40 cellular contexts compared by ENCODE assay signal in the genomic region with DNA sequence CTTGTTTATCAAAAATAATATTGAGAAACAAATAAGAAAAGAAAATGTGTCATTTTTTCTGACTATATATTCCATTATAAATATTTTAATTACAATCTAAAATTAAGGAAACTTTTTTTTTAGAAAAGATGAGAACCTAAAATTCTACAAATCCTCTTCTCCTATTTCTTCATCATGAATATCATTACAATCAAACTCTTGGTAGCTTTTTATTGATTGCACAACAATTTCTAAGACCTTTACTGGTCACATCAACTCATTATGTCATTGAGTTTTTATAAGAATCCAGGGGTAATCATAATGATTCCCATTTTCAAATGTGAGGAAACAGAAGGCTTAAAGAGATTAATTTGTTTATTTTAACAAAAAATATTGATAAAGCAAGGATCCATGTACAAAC.
"Had no signal": no experiment of that assay in that cellular context is flagged by ENCODE, and none has a peak within 500 bp of the region (broad histone marks: within the 10 kb centered on the region; RNA-seq: fewer than 3 reads in every experiment).

No MANE protein-coding gene starts in this region.

- DNase-seq: activated effector memory CD4-positive, alpha-beta T cell treated with anti-CD3 and anti-CD28 coated beads, Interleukin-2, amount 50 U/mL, for 16 hours; activated effector memory CD4-positive, alpha-beta T cell treated with Interleukin-2 at 50 U/mL for 16 hours; activated gamma-delta T cell; activated gamma-delta T cell treated with Interleukin-2 at 50 U/mL for 16 hours; activated naive CD4-positive, alpha-beta T cell; activated naive CD4-positive, alpha-beta T cell treated with anti-CD3 and anti-CD28 coated beads for 36 hours; activated naive CD4-positive, alpha-beta T cell treated with anti-CD3 and anti-CD28 coated beads, Interleukin-2, amount 10 ng/mL, durations not matched to agents 7 days and 5 days; activated naive CD4-positive, alpha-beta T cell treated with anti-CD3 and anti-CD28 coated beads, Interleukin-2, amount 50 U/mL, for 16 hours; activated naive CD4-positive, alpha-beta T cell treated with Interleukin-2 at 50 U/mL for 16 hours; activated naive CD8-positive, alpha-beta T cell treated with anti-CD3 and anti-CD28 coated beads for 36 hours; activated naive CD8-positive, alpha-beta T cell treated with anti-CD3 and anti-CD28 coated beads, Interleukin-2, amount 10 ng/mL, durations not matched to agents 7 days and 5 days; activated naive CD8-positive, alpha-beta T cell treated with anti-CD3 and anti-CD28 coated beads, Interleukin-2, amount 50 U/mL, for 24 hours; activated T-cell treated with anti-CD3 and anti-CD28 coated beads, Interleukin-2, amount 50 U/mL, for 1 hour; activated T-cell treated with anti-CD3 and anti-CD28 coated beads, Interleukin-2, amount 50 U/mL, for 24 hours; activated T-cell treated with anti-CD3 and anti-CD28 coated beads, Interleukin-2, amount 50 U/mL, for 4 hours; activated T-cell treated with anti-CD3 and anti-CD28 coated beads, Interleukin-2, amount 50 U/mL, for 48 hours; activated T-cell treated with anti-CD3 and anti-CD28 coated beads, Interleukin-2, amount 50 U/mL, for 72 hours; adrenal gland; amniotic stem cell; amygdala; anterior cingulate cortex; aorta; body of pancreas; brain microvascular endothelial cell; caudate nucleus; central memory CD4-positive, alpha-beta T cell; cerebellar nuclear complex had no signal

- H3K27ac ChIP-seq: adrenal gland, ascending aorta, body of pancreas, brain microvascular endothelial cell, breast epithelium, cardiac muscle cell had no signal

- H3K4me3 ChIP-seq: adrenal gland, ascending aorta, body of pancreas, breast epithelium, cardiac muscle cell had no signal

- H3K27me3 Mint-ChIP-seq: activated naive CD4-positive, alpha-beta T cell treated with anti-CD3 and anti-CD28 coated beads, Interleukin-2, amount 10 ng/mL, durations not matched to agents 7 days and 5 days; activated naive CD4-positive, alpha-beta T cell treated with anti-CD3 and anti-CD28 coated beads, Interleukin-2, amount 50 U/mL, for 24 hours; activated naive CD8-positive, alpha-beta T cell; activated naive CD8-positive, alpha-beta T cell treated with anti-CD3 and anti-CD28 coated beads for 36 hours; activated naive CD8-positive, alpha-beta T cell treated with anti-CD3 and anti-CD28 coated beads, Interleukin-2, amount 10 ng/mL, durations not matched to agents 7 days and 5 days; activated naive CD8-positive, alpha-beta T cell treated with anti-CD3 and anti-CD28 coated beads, Interleukin-2, amount 50 U/mL, for 24 hours; activated T-cell treated with anti-CD3 and anti-CD28 coated beads, Interleukin-2, amount 50 U/mL, for 24 hours; activated T-helper 17 cell treated with anti-CD3 and anti-CD28 coated beads, Interleukin-2, amount 50 U/mL, for 72 hours; brain; central memory CD8-positive, alpha-beta T cell had no signal

- H3K4me3 Mint-ChIP-seq: activated naive CD4-positive, alpha-beta T cell treated with anti-CD3 and anti-CD28 coated beads for 36 hours; activated naive CD4-positive, alpha-beta T cell treated with anti-CD3 and anti-CD28 coated beads, Interleukin-2, amount 10 ng/mL, durations not matched to agents 7 days and 5 days; activated naive CD4-positive, alpha-beta T cell treated with anti-CD3 and anti-CD28 coated beads, Interleukin-2, amount 50 U/mL, for 24 hours; activated naive CD8-positive, alpha-beta T cell; activated naive CD8-positive, alpha-beta T cell treated with anti-CD3 and anti-CD28 coated beads for 36 hours; activated naive CD8-positive, alpha-beta T cell treated with anti-CD3 and anti-CD28 coated beads, Interleukin-2, amount 10 ng/mL, durations not matched to agents 7 days and 5 days; activated naive CD8-positive, alpha-beta T cell treated with anti-CD3 and anti-CD28 coated beads, Interleukin-2, amount 50 U/mL, for 24 hours; activated T-cell treated with anti-CD3 and anti-CD28 coated beads, Interleukin-2, amount 50 U/mL, for 24 hours; activated T-cell treated with anti-CD3 and anti-CD28 coated beads, Interleukin-2, amount 50 U/mL, for 4 hours; activated T-cell treated with anti-CD3 and anti-CD28 coated beads, Interleukin-2, amount 50 U/mL, for 72 hours; activated T-helper 1 cell treated with anti-CD3 and anti-CD28 coated beads, Interleukin-12 subunit alpha, Interleukin-12 subunit beta, Interleukin-2, Interleukin-4 antibody, amounts not matched to agents 30 ng/mL and 10 ng/mL and 1 ng/mL, durations not matched to agents 14 hours and 24 hours and 36 hours; activated T-helper 17 cell treated with anti-CD3 and anti-CD28 coated beads, Interleukin-2, amount 50 U/mL, for 72 hours; brain; central memory CD8-positive, alpha-beta T cell had no signal

- H3K4me1 ChIP-seq: adrenal gland, ascending aorta, body of pancreas, breast epithelium had no signal

- H3K36me3 Mint-ChIP-seq: activated naive CD4-positive, alpha-beta T cell treated with anti-CD3 and anti-CD28 coated beads, Interleukin-2, amount 10 ng/mL, durations not matched to agents 7 days and 5 days; activated naive CD4-positive, alpha-beta T cell treated with anti-CD3 and anti-CD28 coated beads, Interleukin-2, amount 50 U/mL, for 24 hours; activated naive CD4-positive, alpha-beta T cell treated with anti-CD3 and anti-CD28 coated beads, Interleukin-2, amount 50 U/mL, for 72 hours; activated naive CD8-positive, alpha-beta T cell; activated naive CD8-positive, alpha-beta T cell treated with anti-CD3 and anti-CD28 coated beads for 36 hours; activated naive CD8-positive, alpha-beta T cell treated with anti-CD3 and anti-CD28 coated beads, Interleukin-2, amount 10 ng/mL, durations not matched to agents 7 days and 5 days; brain had no signal

- H3K36me3 ChIP-seq: adrenal gland, ascending aorta, brain microvascular endothelial cell, breast epithelium, cardiac muscle cell had no signal

- H3K9me3 ChIP-seq: adrenal gland had no signal

- H3K27ac Mint-ChIP-seq: activated naive CD4-positive, alpha-beta T cell treated with anti-CD3 and anti-CD28 coated beads for 36 hours; activated naive CD4-positive, alpha-beta T cell treated with anti-CD3 and anti-CD28 coated beads, Interleukin-2, amount 10 ng/mL, durations not matched to agents 7 days and 5 days; activated naive CD4-positive, alpha-beta T cell treated with anti-CD3 and anti-CD28 coated beads, Interleukin-2, amount 50 U/mL, for 24 hours; activated naive CD4-positive, alpha-beta T cell treated with anti-CD3 and anti-CD28 coated beads, Interleukin-2, amount 50 U/mL, for 72 hours; activated naive CD8-positive, alpha-beta T cell; activated naive CD8-positive, alpha-beta T cell treated with anti-CD3 and anti-CD28 coated beads for 36 hours; activated naive CD8-positive, alpha-beta T cell treated with anti-CD3 and anti-CD28 coated beads, Interleukin-2, amount 10 ng/mL, durations not matched to agents 7 days and 5 days; activated naive CD8-positive, alpha-beta T cell treated with anti-CD3 and anti-CD28 coated beads, Interleukin-2, amount 50 U/mL, for 24 hours; activated T-cell treated with anti-CD3 and anti-CD28 coated beads, Interleukin-2, amount 50 U/mL, for 24 hours; activated T-cell treated with anti-CD3 and anti-CD28 coated beads, Interleukin-2, amount 50 U/mL, for 72 hours; activated T-helper 1 cell treated with anti-CD3 and anti-CD28 coated beads, Interleukin-12 subunit alpha, Interleukin-12 subunit beta, Interleukin-2, Interleukin-4 antibody, amounts not matched to agents 30 ng/mL and 10 ng/mL and 1 ng/mL, durations not matched to agents 14 hours and 24 hours and 36 hours; activated T-helper 17 cell treated with anti-CD3 and anti-CD28 coated beads, Interleukin-2, amount 50 U/mL, for 72 hours; activated T-helper 2 cell treated with anti-CD3 and anti-CD28 coated beads, Interferon-gamma antibody, Interleukin-2, Interleukin-4, amounts not matched to agents 10 μg/mL and 5 μg/mL and 100 μg/mL, durations not matched to agents 14 hours and 24 hours and 36 hours; brain had no signal

- FAIRE-seq: astrocyte, bronchial epithelial cell had no signal

- ATAC-seq: activated naive CD4-positive, alpha-beta T cell treated with anti-CD3 and anti-CD28 coated beads, Interleukin-2, amount 50 U/mL, for 72 hours; activated naive CD8-positive, alpha-beta T cell treated with anti-CD3 and anti-CD28 coated beads, Interleukin-2, amount 50 U/mL, for 24 hours; activated T-cell treated with anti-CD3 and anti-CD28 coated beads, Interleukin-2, amount 50 U/mL, for 4 hours; activated T-cell treated with anti-CD3 and anti-CD28 coated beads, Interleukin-2, amount 50 U/mL, for 72 hours; activated T-helper 17 cell treated with anti-CD3 and anti-CD28 coated beads, Interleukin-2, amount 50 U/mL, for 72 hours; body of pancreas had no signal

- H3K4me1 Mint-ChIP-seq: activated naive CD4-positive, alpha-beta T cell treated with anti-CD3 and anti-CD28 coated beads, Interleukin-2, amount 10 ng/mL, durations not matched to agents 7 days and 5 days; activated naive CD4-positive, alpha-beta T cell treated with anti-CD3 and anti-CD28 coated beads, Interleukin-2, amount 50 U/mL, for 24 hours; activated naive CD8-positive, alpha-beta T cell treated with anti-CD3 and anti-CD28 coated beads for 36 hours; activated naive CD8-positive, alpha-beta T cell treated with anti-CD3 and anti-CD28 coated beads, Interleukin-2, amount 10 ng/mL, durations not matched to agents 7 days and 5 days; activated naive CD8-positive, alpha-beta T cell treated with anti-CD3 and anti-CD28 coated beads, Interleukin-2, amount 50 U/mL, for 24 hours; activated T-helper 17 cell treated with anti-CD3 and anti-CD28 coated beads, Interleukin-2, amount 50 U/mL, for 72 hours; brain; central memory CD8-positive, alpha-beta T cell had no signal

- H3K27me3 ChIP-seq: adrenal gland, ascending aorta, body of pancreas, brain microvascular endothelial cell, breast epithelium, cardiac muscle cell had no signal
